Comparison of ENCODE assay signal across 36 cellular contexts in the genomic region with DNA sequence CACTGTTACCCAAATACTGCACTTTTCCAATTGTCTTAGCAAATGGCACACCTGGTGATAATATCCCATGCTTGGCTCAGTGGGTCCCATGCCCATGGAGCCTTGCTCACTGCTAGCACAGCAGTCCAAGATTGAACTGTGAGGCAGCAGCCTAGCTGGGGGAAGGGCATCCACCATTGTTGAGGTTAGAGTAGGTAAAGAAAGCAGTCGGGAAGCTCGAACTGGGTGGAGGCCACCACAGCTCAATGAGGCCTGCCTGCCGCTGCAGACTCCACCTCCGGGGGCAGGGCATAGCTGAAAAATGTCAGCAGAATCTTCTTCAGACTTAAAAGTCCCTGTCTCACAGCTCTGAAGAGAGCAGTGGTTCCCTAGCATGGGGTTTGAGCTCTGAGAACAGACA. TPM values are rescaled to one million over a fixed set of nuclear protein-coding genes. Genes with fewer than 3 reads are reported as not detected.
"Had no signal": no experiment of that assay in that cellular context is flagged by ENCODE, and none has a peak within 500 bp of the region (broad histone marks: within the 10 kb centered on the region; RNA-seq: fewer than 3 reads in every experiment).

No MANE protein-coding gene starts in this region.

- H3K4me3 ChIP-seq: esophagus squamous epithelium, gastroesophageal sphincter, heart right ventricle, hepatocyte had no signal

- H3K4me1 Mint-ChIP-seq: activated CD4-positive, alpha-beta memory T cell treated with anti-CD3 and anti-CD28 coated beads, Interleukin-2, amount 10 ng/mL, durations not matched to agents 7 days and 5 days had no signal

- H3K9me3 ChIP-seq: esophagus squamous epithelium, gastroesophageal sphincter had no signal

- H3K36me3 Mint-ChIP-seq: activated naive CD8-positive, alpha-beta T cell; T-cell had no signal

- DNase-seq: activated CD4-positive, alpha-beta memory T cell treated with anti-CD3 and anti-CD28 coated beads, Interleukin-2, amount 10 ng/mL, durations not matched to agents 7 days and 5 days; activated CD4-positive, alpha-beta T cell treated with anti-CD3 and anti-CD28 coated beads for 4 hours; activated CD4-positive, CD25-positive, alpha-beta regulatory T cell; activated CD4-positive, CD25-positive, alpha-beta regulatory T cell treated with anti-CD3 and anti-CD28 coated beads, Interleukin-2, amount 50 U/mL, for 72 hours; activated CD8-positive, alpha-beta memory T cell treated with anti-CD3 and anti-CD28 coated beads, Interleukin-2, amount 50 U/mL, for 48 hours; activated gamma-delta T cell; activated naive CD4-positive, alpha-beta T cell; activated naive CD4-positive, alpha-beta T cell treated with anti-CD3 and anti-CD28 coated beads, Interleukin-2, amount 50 U/mL, for 16 hours; activated T-cell treated with anti-CD3 and anti-CD28 coated beads for 4 hours; activated T-cell treated with anti-CD3 and anti-CD28 coated beads, Interleukin-2, amount 50 U/mL, for 24 hours; activated T-cell treated with anti-CD3 and anti-CD28 coated beads, Interleukin-2, amount 50 U/mL, for 72 hours; amniotic stem cell; anterior cingulate cortex; brain microvascular endothelial cell; caudate nucleus; cortex of kidney; dermis blood vessel endothelial cell; effector CD4-positive, alpha-beta T cell; effector memory CD8-positive, alpha-beta T cell; esophagus squamous epithelium; foreskin melanocyte; heart right ventricle; T1000 had no signal

- H3K27me3 ChIP-seq: brain microvascular endothelial cell, esophagus squamous epithelium, hepatocyte had no signal

- H3K27ac ChIP-seq: brain microvascular endothelial cell, epithelial cell of prostate, esophagus squamous epithelium, gastroesophageal sphincter, heart right ventricle, hepatocyte had no signal

- H3K36me3 ChIP-seq: brain microvascular endothelial cell, esophagus squamous epithelium, gastroesophageal sphincter, heart right ventricle had no signal

- H3K79me2 ChIP-seq: hepatocyte had no signal

- H3K9me3 Mint-ChIP-seq: effector memory CD8-positive, alpha-beta T cell; T-helper 1 cell treated with Interleukin-12 subunit alpha and Interleukin-12 subunit beta and Interleukin-4 antibody, amounts not matched to agents 30 μg/mL and 1 μg/mL, for 36 hours; T-helper 2 cell treated with Interferon-gamma antibody and Interleukin-4, amounts not matched to agents 5 μg/mL and 100 μg/mL, for 36 hours had no signal

- H3K27ac Mint-ChIP-seq: activated CD4-positive, alpha-beta memory T cell treated with anti-CD3 and anti-CD28 coated beads, Interleukin-2, amount 10 ng/mL, durations not matched to agents 7 days and 5 days; activated naive CD8-positive, alpha-beta T cell; activated T-cell treated with anti-CD3 and anti-CD28 coated beads, Interleukin-2, amount 50 U/mL, for 24 hours; activated T-cell treated with anti-CD3 and anti-CD28 coated beads, Interleukin-2, amount 50 U/mL, for 72 hours; effector memory CD8-positive, alpha-beta T cell; T-cell; T-helper 1 cell treated with Interleukin-12 subunit alpha and Interleukin-12 subunit beta and Interleukin-4 antibody, amounts not matched to agents 30 μg/mL and 1 μg/mL, for 36 hours; T-helper 2 cell treated with Interferon-gamma antibody and Interleukin-4, amounts not matched to agents 5 μg/mL and 100 μg/mL, for 36 hours had no signal

- ATAC-seq: activated T-cell treated with anti-CD3 and anti-CD28 coated beads, Interleukin-2, amount 50 U/mL, for 72 hours; effector memory CD8-positive, alpha-beta T cell; gastroesophageal sphincter; heart right ventricle; T-cell had no signal

- H3K4me1 ChIP-seq: esophagus squamous epithelium, gastroesophageal sphincter, heart right ventricle had no signal

- H3K4me2 ChIP-seq: hepatocyte had no signal

- H3K4me3 Mint-ChIP-seq: activated CD4-positive, alpha-beta memory T cell treated with anti-CD3 and anti-CD28 coated beads, Interleukin-2, amount 10 ng/mL, durations not matched to agents 7 days and 5 days; activated naive CD8-positive, alpha-beta T cell; activated T-cell treated with anti-CD3 and anti-CD28 coated beads, Interleukin-2, amount 50 U/mL, for 24 hours; activated T-cell treated with anti-CD3 and anti-CD28 coated beads, Interleukin-2, amount 50 U/mL, for 72 hours; effector memory CD8-positive, alpha-beta T cell; T-cell; T-helper 1 cell treated with Interleukin-12 subunit alpha and Interleukin-12 subunit beta and Interleukin-4 antibody, amounts not matched to agents 30 μg/mL and 1 μg/mL, for 36 hours; T-helper 2 cell treated with Interferon-gamma antibody and Interleukin-4, amounts not matched to agents 5 μg/mL and 100 μg/mL, for 36 hours had no signal

- H2AFZ ChIP-seq: hepatocyte had no signal

RNA-seq across cellular contexts. Expression of gene CST2, which starts 9.2 kb away (rescaled TPM):
- total RNA-seq: activated CD4-positive, alpha-beta memory T cell treated with anti-CD3 and anti-CD28 coated beads, Interleukin-2, amount 10 ng/mL, durations not matched to agents 7 days and 5 days; activated T-cell treated with anti-CD3 and anti-CD28 coated beads, Interleukin-2, amount 50 U/mL, for 72 hours; bronchial epithelial cell; chondrocyte; dermis blood vessel endothelial cell; endothelial cell of umbilical vein; esophagus squamous epithelium; fibroblast of lung; fibroblast of villous mesenchyme; glomerular endothelial cell; hepatocyte; T-cell had no signal

RNA-seq across cellular contexts. Expression of gene CST5, which starts 43.8 kb away (rescaled TPM):
- total RNA-seq: activated CD4-positive, alpha-beta memory T cell treated with anti-CD3 and anti-CD28 coated beads, Interleukin-2, amount 10 ng/mL, durations not matched to agents 7 days and 5 days; activated T-cell treated with anti-CD3 and anti-CD28 coated beads, Interleukin-2, amount 50 U/mL, for 72 hours; bronchial epithelial cell; chondrocyte; dermis blood vessel endothelial cell; endothelial cell of umbilical vein; esophagus squamous epithelium; fibroblast of lung; fibroblast of villous mesenchyme; glomerular endothelial cell; heart right ventricle; T-cell had no signal
